1 cellular context compared by ENCODE assay signal in the genomic region with DNA sequence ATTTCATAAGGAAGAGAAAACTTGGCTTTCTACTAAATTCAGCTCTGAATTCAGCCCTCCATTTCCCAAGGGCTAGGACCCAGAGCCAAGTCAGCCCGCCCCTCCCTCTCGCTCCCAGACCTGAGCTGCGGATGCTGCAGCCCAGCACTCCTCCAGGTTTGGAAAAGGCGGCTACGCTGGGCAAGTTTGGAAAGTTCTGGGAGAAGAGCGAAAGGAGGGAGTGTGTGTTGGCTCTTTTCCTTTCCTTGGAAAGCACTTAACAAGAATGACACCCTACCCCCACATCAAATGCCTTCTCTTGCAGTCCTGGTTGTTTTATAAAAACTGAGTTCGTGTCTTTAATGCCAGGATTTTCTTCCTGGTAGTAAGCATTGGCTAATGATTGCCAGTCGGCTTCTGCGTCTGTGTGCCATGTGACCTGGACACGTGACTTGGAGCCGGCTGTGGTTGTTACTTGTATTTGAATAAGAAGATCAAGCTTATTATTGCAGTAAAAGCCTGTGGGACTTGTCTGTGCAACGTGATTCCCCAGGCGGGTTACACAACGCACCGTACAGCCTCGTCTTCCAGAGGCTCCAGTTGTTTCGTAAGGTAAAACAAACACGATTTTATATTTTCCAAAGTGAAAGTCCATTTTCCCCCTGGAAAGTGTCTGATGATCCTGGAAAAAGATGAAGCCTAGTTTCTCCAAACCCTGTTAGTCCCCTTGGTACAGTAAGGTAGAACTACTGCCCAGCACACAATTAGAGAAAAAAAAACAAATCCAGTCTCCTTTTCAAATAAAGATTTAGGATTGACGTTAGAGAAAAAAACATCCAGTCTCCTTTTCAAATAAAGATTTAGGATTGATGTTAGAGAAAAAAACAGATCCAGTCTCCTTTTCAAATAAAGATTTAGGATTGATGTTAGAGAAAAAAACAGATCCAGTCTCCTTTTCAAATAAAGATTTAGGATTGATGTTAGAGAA.
A peak's percentile ranks its signal among the peaks of the same experiment; 100 is the strongest.
TF ChIP-seq lines count a peak whose summit lies in the region.

No MANE protein-coding gene starts in this region.

TF ChIP-seq in HepG2, 621 proteins besides CTCF, POLR2A, EP300 and RAD21 (continued from another document and continues in another):
- TF ChIP-seq, protein P1, sequence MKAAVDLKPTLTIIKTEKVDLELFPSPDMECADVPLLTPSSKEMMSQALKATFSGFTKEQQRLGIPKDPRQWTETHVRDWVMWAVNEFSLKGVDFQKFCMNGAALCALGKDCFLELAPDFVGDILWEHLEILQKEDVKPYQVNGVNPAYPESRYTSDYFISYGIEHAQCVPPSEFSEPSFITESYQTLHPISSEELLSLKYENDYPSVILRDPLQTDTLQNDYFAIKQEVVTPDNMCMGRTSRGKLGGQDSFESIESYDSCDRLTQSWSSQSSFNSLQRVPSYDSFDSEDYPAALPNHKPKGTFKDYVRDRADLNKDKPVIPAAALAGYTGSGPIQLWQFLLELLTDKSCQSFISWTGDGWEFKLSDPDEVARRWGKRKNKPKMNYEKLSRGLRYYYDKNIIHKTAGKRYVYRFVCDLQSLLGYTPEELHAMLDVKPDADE (CRISPR knock-in tag; IDR thresholded peaks at IDR 0.05): no peak
- TF ChIP-seq, protein P2, sequence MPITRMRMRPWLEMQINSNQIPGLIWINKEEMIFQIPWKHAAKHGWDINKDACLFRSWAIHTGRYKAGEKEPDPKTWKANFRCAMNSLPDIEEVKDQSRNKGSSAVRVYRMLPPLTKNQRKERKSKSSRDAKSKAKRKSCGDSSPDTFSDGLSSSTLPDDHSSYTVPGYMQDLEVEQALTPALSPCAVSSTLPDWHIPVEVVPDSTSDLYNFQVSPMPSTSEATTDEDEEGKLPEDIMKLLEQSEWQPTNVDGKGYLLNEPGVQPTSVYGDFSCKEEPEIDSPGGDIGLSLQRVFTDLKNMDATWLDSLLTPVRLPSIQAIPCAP (CRISPR knock-in tag; IDR thresholded peaks at IDR 0.05; ENCODE audit: low read depth): no peak
- TF ChIP-seq, protein P3, sequence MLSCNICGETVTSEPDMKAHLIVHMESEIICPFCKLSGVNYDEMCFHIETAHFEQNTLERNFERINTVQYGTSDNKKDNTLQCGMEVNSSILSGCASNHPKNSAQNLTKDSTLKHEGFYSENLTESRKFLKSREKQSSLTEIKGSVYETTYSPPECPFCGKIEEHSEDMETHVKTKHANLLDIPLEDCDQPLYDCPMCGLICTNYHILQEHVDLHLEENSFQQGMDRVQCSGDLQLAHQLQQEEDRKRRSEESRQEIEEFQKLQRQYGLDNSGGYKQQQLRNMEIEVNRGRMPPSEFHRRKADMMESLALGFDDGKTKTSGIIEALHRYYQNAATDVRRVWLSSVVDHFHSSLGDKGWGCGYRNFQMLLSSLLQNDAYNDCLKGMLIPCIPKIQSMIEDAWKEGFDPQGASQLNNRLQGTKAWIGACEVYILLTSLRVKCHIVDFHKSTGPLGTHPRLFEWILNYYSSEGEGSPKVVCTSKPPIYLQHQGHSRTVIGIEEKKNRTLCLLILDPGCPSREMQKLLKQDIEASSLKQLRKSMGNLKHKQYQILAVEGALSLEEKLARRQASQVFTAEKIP (CRISPR knock-in tag; IDR thresholded peaks at IDR 0.05; ENCODE audit: borderline replicate concordance): no peak
- 0 out of 2 replicates have a peak, but pooled peaks have one; percentile 54 for TF ChIP-seq ZNF224 (CRISPR knock-in tag; IDR thresholded peaks at IDR 0.05)
- no peak for TF ChIP-seq ZNF615 (CRISPR knock-in tag; IDR thresholded peaks at IDR 0.05; ENCODE audit: borderline replicate concordance)
- TF ChIP-seq, protein P4, sequence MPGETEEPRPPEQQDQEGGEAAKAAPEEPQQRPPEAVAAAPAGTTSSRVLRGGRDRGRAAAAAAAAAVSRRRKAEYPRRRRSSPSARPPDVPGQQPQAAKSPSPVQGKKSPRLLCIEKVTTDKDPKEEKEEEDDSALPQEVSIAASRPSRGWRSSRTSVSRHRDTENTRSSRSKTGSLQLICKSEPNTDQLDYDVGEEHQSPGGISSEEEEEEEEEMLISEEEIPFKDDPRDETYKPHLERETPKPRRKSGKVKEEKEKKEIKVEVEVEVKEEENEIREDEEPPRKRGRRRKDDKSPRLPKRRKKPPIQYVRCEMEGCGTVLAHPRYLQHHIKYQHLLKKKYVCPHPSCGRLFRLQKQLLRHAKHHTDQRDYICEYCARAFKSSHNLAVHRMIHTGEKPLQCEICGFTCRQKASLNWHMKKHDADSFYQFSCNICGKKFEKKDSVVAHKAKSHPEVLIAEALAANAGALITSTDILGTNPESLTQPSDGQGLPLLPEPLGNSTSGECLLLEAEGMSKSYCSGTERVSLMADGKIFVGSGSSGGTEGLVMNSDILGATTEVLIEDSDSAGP (CRISPR knock-in tag; IDR thresholded peaks at IDR 0.05; ENCODE audit: borderline replicate concordance): peak; percentile 29; the same call in 1 of the 2 replicates
- peak; percentile 21; the same call in 1 of the 2 replicates for TF ChIP-seq ZNF629 (CRISPR knock-in tag; conservative IDR thresholded peaks at IDR 0.05)
- TF ChIP-seq NR2C2 (CRISPR knock-in tag; IDR thresholded peaks at IDR 0.05; ENCODE audit: borderline replicate concordance): no peak
- no peak for TF ChIP-seq HNRNPL (IDR thresholded peaks at IDR 0.05; ENCODE audit: low read depth, low read length)
- no peak for TF ChIP-seq CENPX (CRISPR knock-in tag; IDR thresholded peaks at IDR 0.05)
- TF ChIP-seq ZNF367 (CRISPR knock-in tag; IDR thresholded peaks at IDR 0.05; ENCODE audit: borderline replicate concordance): no peak
- TF ChIP-seq, protein P5, sequence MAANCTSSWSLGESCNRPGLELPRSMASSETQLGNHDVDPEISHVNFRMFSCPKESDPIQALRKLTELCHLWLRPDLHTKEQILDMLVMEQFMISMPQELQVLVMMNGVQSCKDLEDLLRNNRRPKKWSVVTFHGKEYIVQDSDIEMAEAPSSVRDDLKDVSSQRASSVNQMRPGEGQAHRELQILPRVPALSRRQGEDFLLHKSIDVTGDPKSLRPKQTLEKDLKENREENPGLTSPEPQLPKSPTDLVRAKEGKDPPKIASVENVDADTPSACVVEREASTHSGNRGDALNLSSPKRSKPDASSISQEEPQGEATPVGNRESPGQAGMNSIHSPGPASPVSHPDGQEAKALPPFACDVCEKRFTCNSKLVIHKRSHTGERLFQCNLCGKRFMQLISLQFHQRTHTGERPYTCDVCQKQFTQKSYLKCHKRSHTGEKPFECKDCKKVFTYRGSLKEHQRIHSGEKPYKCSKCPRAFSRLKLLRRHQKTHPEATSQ (CRISPR knock-in tag; IDR thresholded peaks at IDR 0.05; ENCODE audit: borderline replicate concordance): peak; percentile 76; the same call in 1 of the 2 replicates
- peak; percentile 30 for TF ChIP-seq ZEB1 (IDR thresholded peaks at IDR 0.05; ENCODE audit: insufficient replicate concordance, low read depth)
- no peak for TF ChIP-seq SATB2 (CRISPR knock-in tag; IDR thresholded peaks at IDR 0.05)
- TF ChIP-seq, protein P6, sequence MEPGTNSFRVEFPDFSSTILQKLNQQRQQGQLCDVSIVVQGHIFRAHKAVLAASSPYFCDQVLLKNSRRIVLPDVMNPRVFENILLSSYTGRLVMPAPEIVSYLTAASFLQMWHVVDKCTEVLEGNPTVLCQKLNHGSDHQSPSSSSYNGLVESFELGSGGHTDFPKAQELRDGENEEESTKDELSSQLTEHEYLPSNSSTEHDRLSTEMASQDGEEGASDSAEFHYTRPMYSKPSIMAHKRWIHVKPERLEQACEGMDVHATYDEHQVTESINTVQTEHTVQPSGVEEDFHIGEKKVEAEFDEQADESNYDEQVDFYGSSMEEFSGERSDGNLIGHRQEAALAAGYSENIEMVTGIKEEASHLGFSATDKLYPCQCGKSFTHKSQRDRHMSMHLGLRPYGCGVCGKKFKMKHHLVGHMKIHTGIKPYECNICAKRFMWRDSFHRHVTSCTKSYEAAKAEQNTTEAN (CRISPR knock-in tag; conservative IDR thresholded peaks at IDR 0.05): peak; percentile 77
- TF ChIP-seq ZNF549 (CRISPR knock-in tag; IDR thresholded peaks at IDR 0.05): no peak
- TF ChIP-seq XRCC5 (optimal IDR thresholded peaks at IDR 0.05; ENCODE audit: low read length): no peak
- no peak for TF ChIP-seq ZNF7 (CRISPR knock-in tag; IDR thresholded peaks at IDR 0.05)
- TF ChIP-seq ZNF841 (CRISPR knock-in tag; IDR thresholded peaks at IDR 0.05; ENCODE audit: borderline replicate concordance): no peak
- no peak for TF ChIP-seq ZNF569 (CRISPR knock-in tag; IDR thresholded peaks at IDR 0.05; ENCODE audit: borderline replicate concordance)
- no peak for TF ChIP-seq STAT5B (CRISPR knock-in tag; IDR thresholded peaks at IDR 0.05)
- TF ChIP-seq NAIF1 (CRISPR knock-in tag; IDR thresholded peaks at IDR 0.05; ENCODE audit: borderline replicate concordance): no peak
- no peak for TF ChIP-seq IKZF4 (CRISPR knock-in tag; IDR thresholded peaks at IDR 0.05; ENCODE audit: borderline replicate concordance, low read depth, not compliant biosample characterization)
- TF ChIP-seq HHEX (CRISPR knock-in tag; IDR thresholded peaks at IDR 0.05): no peak
- TF ChIP-seq, protein P7, sequence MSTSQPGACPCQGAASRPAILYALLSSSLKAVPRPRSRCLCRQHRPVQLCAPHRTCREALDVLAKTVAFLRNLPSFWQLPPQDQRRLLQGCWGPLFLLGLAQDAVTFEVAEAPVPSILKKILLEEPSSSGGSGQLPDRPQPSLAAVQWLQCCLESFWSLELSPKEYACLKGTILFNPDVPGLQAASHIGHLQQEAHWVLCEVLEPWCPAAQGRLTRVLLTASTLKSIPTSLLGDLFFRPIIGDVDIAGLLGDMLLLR (CRISPR knock-in tag; IDR thresholded peaks at IDR 0.05): no peak
- TF ChIP-seq ZSCAN21 (CRISPR knock-in tag; IDR thresholded peaks at IDR 0.05; ENCODE audit: borderline replicate concordance): no peak
- TF ChIP-seq POLR2AphosphoS2 (IDR thresholded peaks at IDR 0.05; ENCODE audit: low read depth, low read length): no peak
- TF ChIP-seq, protein P8, sequence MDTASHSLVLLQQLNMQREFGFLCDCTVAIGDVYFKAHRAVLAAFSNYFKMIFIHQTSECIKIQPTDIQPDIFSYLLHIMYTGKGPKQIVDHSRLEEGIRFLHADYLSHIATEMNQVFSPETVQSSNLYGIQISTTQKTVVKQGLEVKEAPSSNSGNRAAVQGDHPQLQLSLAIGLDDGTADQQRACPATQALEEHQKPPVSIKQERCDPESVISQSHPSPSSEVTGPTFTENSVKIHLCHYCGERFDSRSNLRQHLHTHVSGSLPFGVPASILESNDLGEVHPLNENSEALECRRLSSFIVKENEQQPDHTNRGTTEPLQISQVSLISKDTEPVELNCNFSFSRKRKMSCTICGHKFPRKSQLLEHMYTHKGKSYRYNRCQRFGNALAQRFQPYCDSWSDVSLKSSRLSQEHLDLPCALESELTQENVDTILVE (CRISPR knock-in tag; IDR thresholded peaks at IDR 0.05): 0 out of 2 replicates have a peak, but pooled peaks have one; percentile 58
- TF ChIP-seq SOX13 (IDR thresholded peaks at IDR 0.05): no peak
- peak in 1 of 2 experiments; percentile 85; a peak in 2 of 4 replicates for TF ChIP-seq SOX13 (CRISPR knock-in tag; conservative IDR thresholded peaks at IDR 0.05 in 1 of 2, IDR thresholded peaks at IDR 0.05 in 1 of 2)
- no peak for TF ChIP-seq REXO4 (CRISPR knock-in tag; IDR thresholded peaks at IDR 0.05; ENCODE audit: borderline replicate concordance)
- TF ChIP-seq ELF3 (CRISPR knock-in tag; IDR thresholded peaks at IDR 0.05): no peak
- TF ChIP-seq, protein P9, sequence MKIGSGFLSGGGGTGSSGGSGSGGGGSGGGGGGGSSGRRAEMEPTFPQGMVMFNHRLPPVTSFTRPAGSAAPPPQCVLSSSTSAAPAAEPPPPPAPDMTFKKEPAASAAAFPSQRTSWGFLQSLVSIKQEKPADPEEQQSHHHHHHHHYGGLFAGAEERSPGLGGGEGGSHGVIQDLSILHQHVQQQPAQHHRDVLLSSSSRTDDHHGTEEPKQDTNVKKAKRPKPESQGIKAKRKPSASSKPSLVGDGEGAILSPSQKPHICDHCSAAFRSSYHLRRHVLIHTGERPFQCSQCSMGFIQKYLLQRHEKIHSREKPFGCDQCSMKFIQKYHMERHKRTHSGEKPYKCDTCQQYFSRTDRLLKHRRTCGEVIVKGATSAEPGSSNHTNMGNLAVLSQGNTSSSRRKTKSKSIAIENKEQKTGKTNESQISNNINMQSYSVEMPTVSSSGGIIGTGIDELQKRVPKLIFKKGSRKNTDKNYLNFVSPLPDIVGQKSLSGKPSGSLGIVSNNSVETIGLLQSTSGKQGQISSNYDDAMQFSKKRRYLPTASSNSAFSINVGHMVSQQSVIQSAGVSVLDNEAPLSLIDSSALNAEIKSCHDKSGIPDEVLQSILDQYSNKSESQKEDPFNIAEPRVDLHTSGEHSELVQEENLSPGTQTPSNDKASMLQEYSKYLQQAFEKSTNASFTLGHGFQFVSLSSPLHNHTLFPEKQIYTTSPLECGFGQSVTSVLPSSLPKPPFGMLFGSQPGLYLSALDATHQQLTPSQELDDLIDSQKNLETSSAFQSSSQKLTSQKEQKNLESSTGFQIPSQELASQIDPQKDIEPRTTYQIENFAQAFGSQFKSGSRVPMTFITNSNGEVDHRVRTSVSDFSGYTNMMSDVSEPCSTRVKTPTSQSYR (CRISPR knock-in tag; IDR thresholded peaks at IDR 0.05; ENCODE audit: borderline replicate concordance): peak; percentile 30; the same call in 1 of the 2 replicates
- no peak for TF ChIP-seq MATR3 (CRISPR knock-in tag; IDR thresholded peaks at IDR 0.05)
- no peak for TF ChIP-seq ZNF598 (CRISPR knock-in tag; IDR thresholded peaks at IDR 0.05; ENCODE audit: borderline replicate concordance)
- no peak for TF ChIP-seq SUZ12 (IDR thresholded peaks at IDR 0.05; ENCODE audit: low read depth, low read length)
- 0 out of 2 replicates have a peak, but pooled peaks have one; percentile 42 for TF ChIP-seq ZNF557 (CRISPR knock-in tag; IDR thresholded peaks at IDR 0.05)
- TF ChIP-seq NR2F2 (IDR thresholded peaks at IDR 0.05; ENCODE audit: borderline replicate concordance, low read depth): no peak
- TF ChIP-seq ZMAT3 (CRISPR knock-in tag; conservative IDR thresholded peaks at IDR 0.05): no peak
- no peak for TF ChIP-seq ATAD3A (CRISPR knock-in tag; IDR thresholded peaks at IDR 0.05)
- no peak for TF ChIP-seq ZNF563 (CRISPR knock-in tag; IDR thresholded peaks at IDR 0.05)
- no peak; the same call in 1 of the 2 replicates for TF ChIP-seq PHF8 (CRISPR knock-in tag; IDR thresholded peaks at IDR 0.05)
- no peak for TF ChIP-seq ZNF772 (CRISPR knock-in tag; IDR thresholded peaks at IDR 0.05)
- TF ChIP-seq ZNF143 (CRISPR knock-in tag; IDR thresholded peaks at IDR 0.05): no peak
- no peak for TF ChIP-seq PCBP2 (optimal IDR thresholded peaks at IDR 0.05; ENCODE audit: low read depth, low read length, poor library complexity, severe bottlenecking)
